ENCODE assay signal across 8 cellular contexts in the genomic region with DNA sequence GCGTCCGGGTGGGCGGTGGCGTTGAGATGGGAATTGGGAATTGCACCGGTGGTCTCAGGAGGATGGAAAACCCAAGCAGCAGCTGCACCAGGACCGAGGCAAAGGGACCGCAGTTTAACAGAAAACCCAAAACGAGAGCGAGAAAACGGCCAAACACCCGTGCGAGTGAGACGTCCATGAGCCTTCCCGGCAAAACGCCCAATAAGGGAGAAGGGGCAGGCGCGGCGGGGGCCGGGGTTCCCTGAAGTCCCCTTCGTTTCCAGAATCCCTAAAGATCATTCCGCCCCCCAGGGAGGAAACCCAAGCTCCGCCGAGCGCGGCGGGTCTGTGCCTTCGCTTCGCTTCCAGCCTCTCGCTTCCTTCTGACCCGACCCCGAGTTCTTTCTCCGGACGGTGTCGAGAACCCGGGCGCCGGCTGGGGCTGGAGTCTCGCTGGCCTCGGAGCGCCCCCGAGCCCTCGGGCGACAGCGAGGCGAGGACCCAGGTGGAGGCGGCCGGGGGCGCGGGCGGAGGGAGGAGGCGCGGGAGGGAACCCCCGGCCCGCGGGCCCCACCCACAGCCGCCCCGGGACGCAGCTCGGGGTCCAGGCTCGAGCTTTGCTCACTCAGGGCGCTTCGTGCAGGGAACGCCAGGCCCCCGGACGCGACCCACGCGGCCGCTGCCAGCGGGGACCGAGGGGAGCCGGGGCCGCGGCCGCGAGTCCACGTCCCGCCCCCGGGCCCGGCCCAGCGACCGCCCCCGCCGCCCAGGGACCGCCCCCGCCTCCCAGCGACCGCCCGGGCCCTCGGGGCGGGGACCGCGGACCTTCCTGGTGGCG. TPM values are rescaled to one million over a fixed set of nuclear protein-coding genes. Genes with fewer than 3 reads are reported as not detected.
A peak's percentile ranks its signal among the peaks of the same experiment; 100 is the strongest.
DNase-seq lines count a peak whose midpoint lies in the region; ATAC-seq, FAIRE-seq and TF ChIP-seq lines count a peak whose summit lies in the region.

A gene (plus strand): TSS at position 799 of the 817 bp plus-strand sequence. CDS start 691 bp downstream, outside the sequence.

- peak within 1 kb of the TSS; percentile 92 for H3K4me3 Mint-ChIP-seq in stimulated activated naive CD8-positive, alpha-beta T cell treated with anti-CD3 and anti-CD28 coated beads, Interleukin-15, Interleukin-2, amounts not matched to agents 100 ng/mL and 50 ng/mL, for 24 hours

- H3K27ac ChIP-seq in VCaP (peak within 1 kb of the TSS; percentile 55; the same call in 1 of the 2 replicates), coronary artery (peak within 1 kb of the TSS; percentile 39 to 87), liver (ENCODE audit: low read depth in 1 of 2, low read length in 2 of 2) (peak within 1 kb of the TSS; percentile 64 to 80)

- TF ChIP-seq RAD21 in liver (IDR thresholded peaks at IDR 0.05), result no peak

- DNase-seq in AML-193 (lab: John Stamatoyannopoulos, UW), result peak; percentile 35 to 45
- DNase-seq in GM19239 (ENCODE audit: insufficient read length, low spot score), result peak; percentile 94
- peak; percentile 12 for DNase-seq in KG1 (lab: John Stamatoyannopoulos, UW)
- DNase-seq in coronary artery (ENCODE audit: low spot score), result peak; percentile 83

- no peaks in the 10 kb centered on the region for H3K9me3 ChIP-seq in liver (ENCODE audit: control insufficient read depth in 4 of 4, low read length in 3 of 4)

- H3K4me1 Mint-ChIP-seq in stimulated activated naive CD8-positive, alpha-beta T cell treated with anti-CD3 and anti-CD28 coated beads, Interleukin-15, Interleukin-2, amounts not matched to agents 100 ng/mL and 50 ng/mL, for 24 hours (ENCODE audit: low read depth), result peaks cover 29% of the 10 kb centered on the region

- peak within 1 kb of the TSS; percentile 19 to 64 for H3K9ac ChIP-seq in liver (ENCODE audit: low read depth in 1 of 2, low read length in 2 of 2)

- WGBS in liver, result 1% methylated on average over 94 of the region's 94 CpGs

- H3K27me3 Mint-ChIP-seq in stimulated activated naive CD8-positive, alpha-beta T cell treated with anti-CD3 and anti-CD28 coated beads, Interleukin-15, Interleukin-2, amounts not matched to agents 100 ng/mL and 50 ng/mL, for 24 hours, result no peaks in the 10 kb centered on the region

- no peaks in the 10 kb centered on the region for H3K9me3 Mint-ChIP-seq in stimulated activated naive CD8-positive, alpha-beta T cell treated with anti-CD3 and anti-CD28 coated beads, Interleukin-15, Interleukin-2, amounts not matched to agents 100 ng/mL and 50 ng/mL, for 24 hours

- H3K4me3 ChIP-seq in coronary artery, result peak within 1 kb of the TSS; percentile 73
- peak within 1 kb of the TSS; percentile 68 to 76 (median 73) for H3K4me3 ChIP-seq in liver (ENCODE audit: low read depth in 1 of 3, low read length in 3 of 3)

- H3K4me1 ChIP-seq in liver (ENCODE audit: control insufficient read depth in 4 of 4, insufficient read depth in 4 of 4, low read length in 3 of 4), result peaks cover 0 to 19% (median 11%) of the 10 kb centered on the region in 4 donors

- peak within 1 kb of the TSS; percentile 97 for H3K27ac Mint-ChIP-seq in stimulated activated naive CD8-positive, alpha-beta T cell treated with anti-CD3 and anti-CD28 coated beads, Interleukin-15, Interleukin-2, amounts not matched to agents 100 ng/mL and 50 ng/mL, for 24 hours

- ATAC-seq in HG03378 (IDR thresholded peaks at IDR 0.05; ENCODE audit: unreplicated experiment), result no peak

- H3K36me3 ChIP-seq in liver (ENCODE audit: control insufficient read depth in 4 of 4, insufficient read depth in 3 of 4, low read depth in 1 of 4, low read length in 3 of 4), result peaks cover 0 to 2% (median 0%) of the 10 kb centered on the region in 4 donors

- H3K36me3 Mint-ChIP-seq in stimulated activated naive CD8-positive, alpha-beta T cell treated with anti-CD3 and anti-CD28 coated beads, Interleukin-15, Interleukin-2, amounts not matched to agents 100 ng/mL and 50 ng/mL, for 24 hours (ENCODE audit: low read depth), result peaks cover 4% of the 10 kb centered on the region

- TF ChIP-seq CTCF in VCaP (conservative IDR thresholded peaks at IDR 0.05), result no peak
- no peak for TF ChIP-seq CTCF in coronary artery (IDR thresholded peaks at IDR 0.05)
- no peak for TF ChIP-seq CTCF in liver (IDR thresholded peaks at IDR 0.05; ENCODE audit: low read depth, low read length, missing input control)

- FAIRE-seq in GM19239 (lab: Jason Lieb, UNC), result peak; percentile 37

- H3K27me3 ChIP-seq in liver (ENCODE audit: control insufficient read depth in 4 of 4, insufficient read depth in 4 of 4, low read length in 3 of 4), result no peaks in the 10 kb centered on the region

TF ChIP-seq in liver, 16 proteins besides CTCF, POLR2A, EP300 and RAD21:
- no peak for TF ChIP-seq HNF4G (IDR thresholded peaks at IDR 0.05)
- no peak for TF ChIP-seq FOXA2 (IDR thresholded peaks at IDR 0.05)
- TF ChIP-seq, protein P1, sequence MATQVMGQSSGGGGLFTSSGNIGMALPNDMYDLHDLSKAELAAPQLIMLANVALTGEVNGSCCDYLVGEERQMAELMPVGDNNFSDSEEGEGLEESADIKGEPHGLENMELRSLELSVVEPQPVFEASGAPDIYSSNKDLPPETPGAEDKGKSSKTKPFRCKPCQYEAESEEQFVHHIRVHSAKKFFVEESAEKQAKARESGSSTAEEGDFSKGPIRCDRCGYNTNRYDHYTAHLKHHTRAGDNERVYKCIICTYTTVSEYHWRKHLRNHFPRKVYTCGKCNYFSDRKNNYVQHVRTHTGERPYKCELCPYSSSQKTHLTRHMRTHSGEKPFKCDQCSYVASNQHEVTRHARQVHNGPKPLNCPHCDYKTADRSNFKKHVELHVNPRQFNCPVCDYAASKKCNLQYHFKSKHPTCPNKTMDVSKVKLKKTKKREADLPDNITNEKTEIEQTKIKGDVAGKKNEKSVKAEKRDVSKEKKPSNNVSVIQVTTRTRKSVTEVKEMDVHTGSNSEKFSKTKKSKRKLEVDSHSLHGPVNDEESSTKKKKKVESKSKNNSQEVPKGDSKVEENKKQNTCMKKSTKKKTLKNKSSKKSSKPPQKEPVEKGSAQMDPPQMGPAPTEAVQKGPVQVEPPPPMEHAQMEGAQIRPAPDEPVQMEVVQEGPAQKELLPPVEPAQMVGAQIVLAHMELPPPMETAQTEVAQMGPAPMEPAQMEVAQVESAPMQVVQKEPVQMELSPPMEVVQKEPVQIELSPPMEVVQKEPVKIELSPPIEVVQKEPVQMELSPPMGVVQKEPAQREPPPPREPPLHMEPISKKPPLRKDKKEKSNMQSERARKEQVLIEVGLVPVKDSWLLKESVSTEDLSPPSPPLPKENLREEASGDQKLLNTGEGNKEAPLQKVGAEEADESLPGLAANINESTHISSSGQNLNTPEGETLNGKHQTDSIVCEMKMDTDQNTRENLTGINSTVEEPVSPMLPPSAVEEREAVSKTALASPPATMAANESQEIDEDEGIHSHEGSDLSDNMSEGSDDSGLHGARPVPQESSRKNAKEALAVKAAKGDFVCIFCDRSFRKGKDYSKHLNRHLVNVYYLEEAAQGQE (IDR thresholded peaks at IDR 0.05), result no peak
- TF ChIP-seq NR2F2 (IDR thresholded peaks at IDR 0.05), result no peak
- TF ChIP-seq GABPA (IDR thresholded peaks at IDR 0.05 in 1 of 2, conservative IDR thresholded peaks at IDR 0.05 in 1 of 2), result no peak
TF ChIP-seq in liver: peak in this region for 0.

RNA-seq across cellular contexts. Expression of the gene that starts here (rescaled TPM):
- 10 to 100 TPM in 1 of 2 donors, 1 to 10 TPM in 1; 1.3 to 11.4 TPM for total RNA-seq in liver
- polyA plus RNA-seq in liver, result 1 to 10 TPM; 5.4 to 9.6 TPM

Comparison
In these comparisons a context has a peak if more than half of its experiments do, and no peak if none do; other contexts are left out.
1. DNase-seq: peak in every context shown above with its lines; median percentile 94 in GM19239; 83 in coronary artery; 40 in AML-193; 12 in KG1.